18 cellular contexts compared by ENCODE assay signal in the genomic region with DNA sequence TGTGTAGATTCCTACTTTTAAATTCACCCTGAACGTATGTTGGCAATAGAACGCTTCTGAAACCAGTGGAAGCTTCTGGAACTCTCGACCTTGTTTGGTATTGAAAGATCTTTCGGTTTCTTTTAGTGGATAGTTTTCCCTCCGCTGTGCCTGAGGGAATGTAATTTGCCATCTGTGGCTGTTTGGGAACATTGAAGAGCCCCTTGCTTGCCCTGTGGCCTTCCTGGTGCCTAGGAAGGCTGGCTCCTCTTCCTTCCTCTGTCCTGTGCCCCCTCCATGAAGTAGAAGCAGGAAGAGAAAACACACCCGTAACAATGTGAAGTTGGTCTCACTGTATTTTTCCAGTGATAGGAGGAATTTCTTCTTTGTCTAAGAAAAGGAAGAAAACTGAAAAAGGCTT.
DNase-seq lines count a peak whose midpoint lies in the region; ATAC-seq and TF ChIP-seq lines count a peak whose summit lies in the region.
"Had no signal": no experiment of that assay in that cellular context is flagged by ENCODE, and none has a peak within 500 bp of the region (broad histone marks: within the 10 kb centered on the region; RNA-seq: fewer than 3 reads in every experiment).

No MANE protein-coding gene starts in this region.

- peaks cover 0 to 15% of the 10 kb centered on the region in 2 donors for H3K4me1 ChIP-seq in duodenal mucosa (ENCODE audit: control insufficient read depth in 1 of 2, insufficient read depth in 2 of 2, low read length in 2 of 2)
- H3K4me1 ChIP-seq in stomach = peaks cover 15 to 29% (median 22%) of the 10 kb centered on the region in 4 donors
- H3K4me1 ChIP-seq in PC-9 (replicated peaks; ENCODE audit: insufficient read depth) = peaks cover 13% of the 10 kb centered on the region

- intact Hi-C loops in stomach (cut with DNase I; ENCODE audit: low total_unique reads) (no loop called here), PC-9 (cut with micrococcal nuclease; ENCODE audit: unreplicated experiment) (no loop called here)

- POLR2A ChIA-PET in PC-9 (lab: Charles Lee; ENCODE audit: unreplicated experiment) = no interaction called here

- TF ChIP-seq POLR2A in stomach (IDR thresholded peaks at IDR 0.05) = no peak

- H4K20me1 ChIP-seq in PC-9 (ENCODE audit: insufficient read depth) = no peaks in the 10 kb centered on the region

- H3K9me3 ChIP-seq in duodenal mucosa (ENCODE audit: control insufficient read depth in 1 of 2, low read length in 2 of 2) (no peaks in the 10 kb centered on the region), stomach (no peaks in the 10 kb centered on the region), PC-9 (ENCODE audit: insufficient read depth, low read depth) (no peaks in the 10 kb centered on the region), T-helper 17 cell (ENCODE audit: control insufficient read depth, low read length, poor library complexity, severe bottlenecking) (no peaks in the 10 kb centered on the region)

- CTCF ChIA-PET in PC-9 (lab: Charles Lee) = no interaction called here

- H3K27me3 Mint-ChIP-seq in HFFc6 (ENCODE audit: insufficient read depth) (peaks cover 2% of the 10 kb centered on the region), mesothelial cell of epicardium (ENCODE audit: low read depth) (no peaks in the 10 kb centered on the region), T-helper 17 cell (peaks cover 31% of the 10 kb centered on the region)

- WGBS in stomach, 5 donors = 59 to 88% (median 75%) methylated on average over 6 of the region's 6 CpGs

- peaks cover 30% of the 10 kb centered on the region for H3K79me2 ChIP-seq in PC-9 (ENCODE audit: low read depth)

- H3K9me3 Mint-ChIP-seq in HFFc6 (no peaks in the 10 kb centered on the region), mesothelial cell of epicardium (no peaks in the 10 kb centered on the region)
- H3K9me3 Mint-ChIP-seq: central memory CD8-positive, alpha-beta T cell had no signal

- H3K4me3 Mint-ChIP-seq in HFFc6 (peak overlapping the region; percentile 80), mesothelial cell of epicardium (no peak overlapping the region), T-helper 17 cell (no peak overlapping the region)
- H3K4me3 Mint-ChIP-seq: activated naive CD8-positive, alpha-beta T cell; central memory CD8-positive, alpha-beta T cell had no signal

- no peaks in the 10 kb centered on the region for H3K9me2 ChIP-seq in PC-9 (ENCODE audit: insufficient read depth)

- peaks cover 6% of the 10 kb centered on the region for H3K36me3 Mint-ChIP-seq in HFFc6 (ENCODE audit: low read depth)
- no peaks in the 10 kb centered on the region for H3K36me3 Mint-ChIP-seq in mesothelial cell of epicardium
- H3K36me3 Mint-ChIP-seq in T-helper 17 cell (ENCODE audit: low read depth) = peaks cover 6% of the 10 kb centered on the region

- H3K27me3 ChIP-seq in duodenal mucosa (ENCODE audit: control insufficient read depth in 1 of 2, insufficient read depth in 2 of 2, low read length in 2 of 2) (peaks cover 0 to 5% of the 10 kb centered on the region in 2 donors), stomach (peaks cover 0 to 7% (median 0%) of the 10 kb centered on the region in 3 donors), PC-9 (ENCODE audit: insufficient read depth, low read depth) (no peaks in the 10 kb centered on the region)

- H3K27ac Mint-ChIP-seq in HFFc6 (peak overlapping the region; percentile 86), mesothelial cell of epicardium (peak overlapping the region; percentile 80), T-helper 17 cell (no peak overlapping the region)
- H3K27ac Mint-ChIP-seq: activated naive CD8-positive, alpha-beta T cell had no signal

- no peak overlapping the region for H2AFZ ChIP-seq in PC-9

- TF ChIP-seq EP300 in stomach (IDR thresholded peaks at IDR 0.05) = no peak

- H3K36me3 ChIP-seq in duodenal mucosa (ENCODE audit: control insufficient read depth in 1 of 2, insufficient read depth in 2 of 2, low read length in 2 of 2) = no peaks in the 10 kb centered on the region
- no peaks in the 10 kb centered on the region for H3K36me3 ChIP-seq in stomach
- 0 out of 2 replicates have a peak, but pooled peaks cover 3% of the 10 kb centered on the region for H3K36me3 ChIP-seq in PC-9 (ENCODE audit: low read depth)

- BruUV-seq in PC-9 (replicated peaks; lab: Mats Ljungman, UMichigan) = no TSS peak

- ATAC-seq in T-helper 17 cell = no peak
- ATAC-seq: PC-3 had no signal

- H3K27ac ChIP-seq in duodenal mucosa (ENCODE audit: low read depth, low read length) (peak overlapping the region; percentile 33), stomach (peak overlapping the region; percentile 61 to 99 (median 78)), PC-9 (no peak overlapping the region)
- H3K27ac ChIP-seq: HL-60 had no signal

- peak overlapping the region in 1 of 2 donors; percentile 38 for H3K9ac ChIP-seq in duodenal mucosa (ENCODE audit: low read depth in 1 of 2, low read length in 2 of 2)

- TF ChIP-seq CTCF in HFFc6 (IDR thresholded peaks at IDR 0.05) (no peak), mesothelial cell of epicardium (IDR thresholded peaks at IDR 0.05; ENCODE audit: unreplicated experiment) (no peak), stomach (IDR thresholded peaks at IDR 0.05) (no peak), PC-9 (conservative IDR thresholded peaks at IDR 0.05) (no peak)

- DNase-seq in HFFc6 (no peak), mesothelial cell of epicardium (ENCODE audit: low spot score in 2 of 2, unreplicated experiment in 2 of 2) (no peak), stomach (no peak), PC-9 (no peak), GM19238 (ENCODE audit: insufficient read length, low spot score) (no peak), NCI-H69 (lab: John Stamatoyannopoulos, UW) (no peak), T-helper 17 cell (no peak)
- DNase-seq: activated CD8-positive, alpha-beta memory T cell treated with anti-CD3 and anti-CD28 coated beads, Interleukin-2, amount 50 U/mL, for 48 hours; DMS 273 treated with DMSO at 0.1 percent for 48 hours; Karpas-422; NCI-H146; NCI-H446 treated with DMSO at 0.1 percent for 48 hours; PC-3; small intestine had no signal

- H3K4me2 ChIP-seq in PC-9 = no peak overlapping the region

- H3K4me3 ChIP-seq in duodenal mucosa (ENCODE audit: low read depth in 1 of 2, low read length in 2 of 2) = peak overlapping the region in 1 of 2 donors; percentile 27
- peak overlapping the region in 1 of 4 donors; percentile 9 for H3K4me3 ChIP-seq in stomach
- H3K4me3 ChIP-seq in PC-9 = no peak overlapping the region

- H3K4me1 Mint-ChIP-seq in HFFc6 (ENCODE audit: low read depth) (peaks cover 35% of the 10 kb centered on the region), mesothelial cell of epicardium (peaks cover 41% of the 10 kb centered on the region), T-helper 17 cell (no peaks in the 10 kb centered on the region)

- H3F3A ChIP-seq in PC-9 (ENCODE audit: insufficient read depth, low read depth) = peaks cover 2% of the 10 kb centered on the region; the same call in 1 of the 2 replicates
